In genomic region chr7:2637505-2638223, GRCh38 we compare ENCODE assay signal across 10 cellular contexts. TPM values are rescaled to one million over a fixed set of nuclear protein-coding genes. Genes with fewer than 3 reads are reported as not detected.
DNase-seq lines count a peak whose midpoint lies in the region; ATAC-seq and TF ChIP-seq lines count a peak whose summit lies in the region.
"Had no signal": no experiment of that assay in that cellular context is flagged by ENCODE, and none has a peak within 500 bp of the region (broad histone marks: within the 10 kb centered on the region; RNA-seq: fewer than 3 reads in every experiment).

No MANE protein-coding gene starts in this region.

- no peak overlapping the region; the same call in 1 of the 2 replicates for H3K14ac ChIP-seq in H9 (ENCODE audit: insufficient read depth, low read length)

- no peak overlapping the region for H3K4me3 Mint-ChIP-seq in H9
- H3K4me3 Mint-ChIP-seq: activated T-helper 17 cell treated with anti-CD3 and anti-CD28 coated beads, Interleukin-2, amount 50 U/mL, for 72 hours had no signal

- ATAC-seq in GM21786 (IDR thresholded peaks at IDR 0.05; ENCODE audit: unreplicated experiment) = peak; percentile 37
- ATAC-seq in left lobe of liver = peak; percentile 5
- ATAC-seq in GM18517 (IDR thresholded peaks at IDR 0.05; ENCODE audit: unreplicated experiment) = no peak
- ATAC-seq: activated T-helper 17 cell treated with anti-CD3 and anti-CD28 coated beads, Interleukin-2, amount 50 U/mL, for 72 hours had no signal

- H3K23ac ChIP-seq in H9 (ENCODE audit: insufficient read length, low read depth, low read length) = no peak overlapping the region

- no peak overlapping the region for H2BK5ac ChIP-seq in H9 (ENCODE audit: insufficient read length, low read length)

- H3K18ac ChIP-seq in H9 (ENCODE audit: insufficient read length, low read depth, low read length) = no peak overlapping the region

- H3T11ph ChIP-seq in H9 (ENCODE audit: low read length) = no peak overlapping the region

- DNase-seq in SKM-1 treated with dmso at 0.1 percent for 144 hours (lab: John Stamatoyannopoulos, UW; ENCODE audit: unreplicated experiment) = peak; percentile 67
- DNase-seq in left lobe of liver (ENCODE audit: low spot score) = peak; percentile 76
- no peak for DNase-seq in suprapubic skin (ENCODE audit: low spot score in 2 of 2)
- no peak for DNase-seq in H9
- no peak for DNase-seq in stimulated activated CD4-positive, alpha-beta T cell treated with anti-CD3 and anti-CD28 coated beads, Interleukin-12 subunit alpha, Interleukin-12 subunit beta, amount 100 ng/mL, for 4 hours
- DNase-seq in activated CD4-positive, alpha-beta T cell treated with anti-CD3 and anti-CD28 coated beads, Interleukin-2, amount 50 U/mL, for 4 hours = no peak

- H3K36me3 Mint-ChIP-seq in H9 (ENCODE audit: insufficient read depth in 1 of 3, low read depth in 3 of 3) = peaks cover 1 to 8% (median 7%) of the 10 kb centered on the region in 3 experiments; a peak in 5 of 7 replicates

- H4K91ac ChIP-seq in H9 (ENCODE audit: insufficient read length, low read depth, low read length) = no peak overlapping the region

- peaks cover 4% of the 10 kb centered on the region for H4K20me1 ChIP-seq in H9 (ENCODE audit: control insufficient read depth, insufficient read depth, insufficient read length)

- H3K27me3 Mint-ChIP-seq in H9 (ENCODE audit: low read depth) = no peaks in the 10 kb centered on the region
- H3K27me3 Mint-ChIP-seq: activated T-helper 17 cell treated with anti-CD3 and anti-CD28 coated beads, Interleukin-2, amount 50 U/mL, for 72 hours had no signal

- H3K4me1 ChIP-seq in suprapubic skin (peaks cover 92% of the 10 kb centered on the region), H9 (ENCODE audit: insufficient read depth, low read length) (no peaks in the 10 kb centered on the region)

- no peak overlapping the region for H3K56ac ChIP-seq in H9 (ENCODE audit: insufficient read length, low read depth, low read length)

- WGBS in suprapubic skin = 65% methylated on average over 4 of the region's 23 CpGs
- no CpG with 5 or more reads among the region's 23 CpGs for WGBS in H9 (ENCODE audit: extremely low coverage, insufficient read length, low lambda C conversion rate)

- H4K5ac ChIP-seq in H9 (ENCODE audit: insufficient read length, low read depth, low read length) = no peak overlapping the region

- no peak overlapping the region for H3K4ac ChIP-seq in H9 (ENCODE audit: low read depth, low read length)

- H3K27ac ChIP-seq in suprapubic skin = peak overlapping the region; percentile 68
- no peak overlapping the region for H3K27ac ChIP-seq in H9 (ENCODE audit: insufficient read length, low read depth, low read length)

- no peaks in the 10 kb centered on the region for H3K9me3 Mint-ChIP-seq in H9
- H3K9me3 Mint-ChIP-seq: activated T-helper 17 cell treated with anti-CD3 and anti-CD28 coated beads, Interleukin-2, amount 50 U/mL, for 72 hours had no signal

- no peak overlapping the region for H2AK5ac ChIP-seq in H9 (ENCODE audit: insufficient read length, low read length)

- H3K9me3 ChIP-seq in suprapubic skin (no peaks in the 10 kb centered on the region), H9 (ENCODE audit: control insufficient read depth, low read depth, low read length) (no peaks in the 10 kb centered on the region)
- H3K9me3 ChIP-seq: uterus had no signal

- H2BK120ac ChIP-seq in H9 (ENCODE audit: low read depth, low read length, poor library complexity, severe bottlenecking) = no peak overlapping the region

- no peak overlapping the region for H2BK15ac ChIP-seq in H9 (ENCODE audit: low read depth, low read length)

- no peak overlapping the region for H3K9ac ChIP-seq in H9 (ENCODE audit: extremely low read depth, insufficient read length, low read length)

- no peaks in the 10 kb centered on the region for H3K36me3 ChIP-seq in suprapubic skin
- H3K36me3 ChIP-seq: uterus had no signal

- no peak overlapping the region for H3K4me2 ChIP-seq in H9 (ENCODE audit: insufficient read depth, insufficient read length, low read length)

- no peak overlapping the region for H3K4me3 ChIP-seq in suprapubic skin
- H3K4me3 ChIP-seq: uterus had no signal

- no peak overlapping the region for H4K8ac ChIP-seq in H9 (replicated peaks; ENCODE audit: insufficient read length, low read depth, low read length)

- H2AFZ ChIP-seq in H9 (ENCODE audit: low read length) = no peak overlapping the region

- TF ChIP-seq EP300 in suprapubic skin (IDR thresholded peaks at IDR 0.05) = no peak

- H2BK20ac ChIP-seq in H9 (ENCODE audit: low read depth, low read length, poor library complexity, severe bottlenecking) = no peak overlapping the region

- peaks cover 13% of the 10 kb centered on the region for H3K23me2 ChIP-seq in H9 (ENCODE audit: insufficient read length, low read depth, low read length, poor library complexity, severe bottlenecking)

- H3K27ac Mint-ChIP-seq in H9 = no peak overlapping the region; a peak in 1 of 7 replicates
- H3K27ac Mint-ChIP-seq: activated T-helper 17 cell treated with anti-CD3 and anti-CD28 coated beads, Interleukin-2, amount 50 U/mL, for 72 hours had no signal

- TF ChIP-seq CTCF in suprapubic skin (IDR thresholded peaks at IDR 0.05) (no peak), H9 (conservative IDR thresholded peaks at IDR 0.05) (no peak)

- H3K79me1 ChIP-seq in H9 (ENCODE audit: insufficient read depth, low read depth, low read length, poor library complexity, severe bottlenecking) = peaks cover 3% of the 10 kb centered on the region

- no peak for TF ChIP-seq POLR2A in suprapubic skin (IDR thresholded peaks at IDR 0.05)

- no peak overlapping the region for H2BK12ac ChIP-seq in H9 (ENCODE audit: insufficient read length, low read depth, low read length)

- H3K4me1 Mint-ChIP-seq in H9 = peaks cover 19 to 23% of the 10 kb centered on the region in 2 experiments

- peaks cover 38% of the 10 kb centered on the region; the same call in 1 of the 2 replicates for H3K79me2 ChIP-seq in H9 (ENCODE audit: insufficient read depth, low read length)

- no peaks in the 10 kb centered on the region for H3K27me3 ChIP-seq in suprapubic skin
- no peaks in the 10 kb centered on the region for H3K27me3 ChIP-seq in H9 (ENCODE audit: insufficient read depth, low read length)
- H3K27me3 ChIP-seq: uterus had no signal

RNA-seq across cellular contexts. Expression of gene TTYH3, which starts 5.9 kb away (rescaled TPM):
- total RNA-seq in left lobe of liver (15.5 TPM), suprapubic skin (10 to 100 TPM; 14.0 to 26.3 (median 19.5) TPM), H9 (2021) (122 TPM in 2 replicates)

RNA-seq across cellular contexts. Expression of gene AMZ1, which starts 50.3 kb away (rescaled TPM):
- total RNA-seq in left lobe of liver (0.83 TPM), suprapubic skin (under 1 TPM in 1 of 4 donors, not detected in 3; 0.17 TPM), H9 (2021) (0.74 and 0.90 TPM in 2 replicates)

Comparison
In these comparisons a context has a peak if more than half of its experiments do, and no peak if none do; other contexts are left out.
1. DNase-seq: peak in SKM-1 treated with dmso at 0.1 percent for 144 hours (single experiment) and left lobe of liver (single experiment); none in suprapubic skin (0 of 2), H9 (single experiment), stimulated activated CD4-positive, alpha-beta T cell treated with anti-CD3 and anti-CD28 coated beads, Interleukin-12 subunit alpha, Interleukin-12 subunit beta, amount 100 ng/mL, for 4 hours (single experiment) and activated CD4-positive, alpha-beta T cell treated with anti-CD3 and anti-CD28 coated beads, Interleukin-2, amount 50 U/mL, for 4 hours (0 of 2).